Comparison of ENCODE assay signal across 9 cellular contexts in genomic region chr1:54581621-54582035, GRCh38. TPM values are rescaled to one million over a fixed set of nuclear protein-coding genes. Genes with fewer than 3 reads are reported as not detected.
A peak's percentile ranks its signal among the peaks of the same experiment; 100 is the strongest.
DNase-seq lines count a peak whose midpoint lies in the region; ATAC-seq and TF ChIP-seq lines count a peak whose summit lies in the region.
"Had no signal": no experiment of that assay in that cellular context is flagged by ENCODE, and none has a peak within 500 bp of the region (broad histone marks: within the 10 kb centered on the region; RNA-seq: fewer than 3 reads in every experiment).

No MANE protein-coding gene starts in this region.

- H3K4me3 ChIP-seq in ascending aorta (no peak overlapping the region), right cardiac atrium (ENCODE audit: low read length) (no peak overlapping the region)

- TF ChIP-seq CTCF in HFFc6 (IDR thresholded peaks at IDR 0.05) (no peak), ascending aorta (IDR thresholded peaks at IDR 0.05) (peak in 2 of 3 experiments; percentile 6 to 35), type B pancreatic cell (conservative IDR thresholded peaks at IDR 0.05) (no peak)

- peak overlapping the region; percentile 93 to 96 for H3K27ac ChIP-seq in ascending aorta
- peak overlapping the region; percentile 82 for H3K27ac ChIP-seq in right cardiac atrium (ENCODE audit: low read length)

- H3K9me3 Mint-ChIP-seq in HFFc6: no peaks in the 10 kb centered on the region
- no peaks in the 10 kb centered on the region for H3K9me3 Mint-ChIP-seq in stimulated activated memory B cell treated with anti-CD40 and anti-IgM and Interleukin-4, amounts not matched to agents 10 μg/mL and 1 μg/mL and 100 μg/mL, for 72 hours
- H3K9me3 Mint-ChIP-seq in type B pancreatic cell: no peaks in the 10 kb centered on the region
- H3K9me3 Mint-ChIP-seq: memory B cell had no signal

- H3K4me1 Mint-ChIP-seq in HFFc6 (ENCODE audit: low read depth) (peaks cover 12% of the 10 kb centered on the region), type B pancreatic cell (ENCODE audit: unreplicated experiment) (peaks cover 19% of the 10 kb centered on the region)
- H3K4me1 Mint-ChIP-seq in stimulated activated memory B cell treated with anti-CD40 and anti-IgM and Interleukin-4, amounts not matched to agents 10 μg/mL and 1 μg/mL and 100 μg/mL, for 72 hours: no peaks in the 10 kb centered on the region
- H3K4me1 Mint-ChIP-seq: memory B cell had no signal

- H3K27ac Mint-ChIP-seq in HFFc6: no peak overlapping the region
- H3K27ac Mint-ChIP-seq in stimulated activated memory B cell treated with anti-CD40 and anti-IgM and Interleukin-4, amounts not matched to agents 10 μg/mL and 1 μg/mL and 100 μg/mL, for 72 hours: no peak overlapping the region
- H3K27ac Mint-ChIP-seq in type B pancreatic cell: no peak overlapping the region
- H3K27ac Mint-ChIP-seq: memory B cell had no signal

- DNase-seq in HFFc6: peak; percentile 77
- DNase-seq in ascending aorta (ENCODE audit: low spot score in 2 of 2): peak; percentile 90 to 98
- peak; percentile 91 to 97 (median 96) for DNase-seq in right cardiac atrium
- DNase-seq in type B pancreatic cell (ENCODE audit: extremely low spot score, unreplicated experiment): no peak
- DNase-seq in MV-4-11 (lab: John Stamatoyannopoulos, UW): no peak

- 52% methylated on average over 5 of the region's 5 CpGs for WGBS in right cardiac atrium

- H3K27me3 Mint-ChIP-seq in HFFc6 (ENCODE audit: insufficient read depth) (no peaks in the 10 kb centered on the region; the same call in none of the 2 replicates), type B pancreatic cell (no peaks in the 10 kb centered on the region)
- H3K27me3 Mint-ChIP-seq in stimulated activated memory B cell treated with anti-CD40 and anti-IgM and Interleukin-4, amounts not matched to agents 10 μg/mL and 1 μg/mL and 100 μg/mL, for 72 hours: no peaks in the 10 kb centered on the region
- H3K27me3 Mint-ChIP-seq: memory B cell had no signal

- H3K36me3 Mint-ChIP-seq in HFFc6 (ENCODE audit: low read depth): no peaks in the 10 kb centered on the region
- no peaks in the 10 kb centered on the region for H3K36me3 Mint-ChIP-seq in stimulated activated memory B cell treated with anti-CD40 and anti-IgM and Interleukin-4, amounts not matched to agents 10 μg/mL and 1 μg/mL and 100 μg/mL, for 72 hours
- no peaks in the 10 kb centered on the region for H3K36me3 Mint-ChIP-seq in type B pancreatic cell
- H3K36me3 Mint-ChIP-seq: memory B cell had no signal

- H3K9me3 ChIP-seq in ascending aorta (no peaks in the 10 kb centered on the region), right cardiac atrium (ENCODE audit: control insufficient read depth, low read length) (no peaks in the 10 kb centered on the region)

- H3K27me3 ChIP-seq in ascending aorta: no peaks in the 10 kb centered on the region
- no peaks in the 10 kb centered on the region for H3K27me3 ChIP-seq in right cardiac atrium (ENCODE audit: control insufficient read depth, insufficient read depth)

- H3K4me1 ChIP-seq in ascending aorta (peaks cover 0 to 37% of the 10 kb centered on the region in 2 donors), right cardiac atrium (ENCODE audit: control insufficient read depth, insufficient read depth, low read length) (peaks cover 19% of the 10 kb centered on the region)

- intact Hi-C loops in ascending aorta (cut with DNase I) (loop anchor here (1.0 to 10.0 kb wide), 5 partner anchors 33 to 529 kb away; partner anchors contain the start of genes ACOT11, PARS2, SSBP3 and TCEANC2), right cardiac atrium (cut with DNase I) (loop anchor here in 1 of 4 donors (5.0 kb wide), 1 partner anchor 34 kb away; the partner anchor contains the start of gene ACOT11)

- H3K36me3 ChIP-seq in ascending aorta: no peaks in the 10 kb centered on the region

- H3K4me3 Mint-ChIP-seq in HFFc6 (no peak overlapping the region), type B pancreatic cell (no peak overlapping the region)
- no peak overlapping the region for H3K4me3 Mint-ChIP-seq in stimulated activated memory B cell treated with anti-CD40 and anti-IgM and Interleukin-4, amounts not matched to agents 10 μg/mL and 1 μg/mL and 100 μg/mL, for 72 hours
- H3K4me3 Mint-ChIP-seq: memory B cell had no signal

- ATAC-seq in right cardiac atrium (peak; percentile 91 to 95), HG02610 (IDR thresholded peaks at IDR 0.05; ENCODE audit: unreplicated experiment) (no peak), HG03571 (IDR thresholded peaks at IDR 0.05; ENCODE audit: unreplicated experiment) (no peak)
- peak; percentile 2 for ATAC-seq in stimulated activated memory B cell treated with anti-CD40 and anti-IgM and Interleukin-4, amounts not matched to agents 10 μg/mL and 1 μg/mL and 100 μg/mL, for 72 hours

RNA-seq across cellular contexts. Expression of gene ACOT11, which starts 33.6 kb away (rescaled TPM):
- total RNA-seq in HFFc6 (2021; fragmentation: NEBNext Ultra II Directional; extraction: Animal tissue kit (Norgen Biotek cat#: 25700)): 1 to 10 TPM; 2.9 to 4.8 (median 3.8) TPM
- total RNA-seq in ascending aorta: 30.4 TPM
- total RNA-seq in right cardiac atrium: 10 to 100 TPM; 14.4 to 32.7 (median 28.7) TPM
- polyA plus RNA-seq in right cardiac atrium: 16.7 TPM
- total RNA-seq in type B pancreatic cell (ENCODE audit: low replicate concordance): 5.2 and 11.6 TPM in 2 replicates

RNA-seq across cellular contexts. Expression of gene FAM151A, which starts 41.7 kb away (rescaled TPM):
- total RNA-seq in HFFc6 (2021; fragmentation: NEBNext Ultra II Directional; extraction: Animal tissue kit (Norgen Biotek cat#: 25700)): not detected
- total RNA-seq in ascending aorta (not detected), right cardiac atrium (under 1 TPM in 3 of 4 donors, not detected in 1; 0.15 to 0.72 (median 0.59) TPM), type B pancreatic cell (ENCODE audit: low replicate concordance) (0.39 and 5.8 TPM in 2 replicates)
- polyA plus RNA-seq in right cardiac atrium: 0.43 TPM

RNA-seq across cellular contexts. Expression of gene MROH7, which starts 60.0 kb away (rescaled TPM):
- total RNA-seq in HFFc6 (2021; fragmentation: NEBNext Ultra II Directional; extraction: Animal tissue kit (Norgen Biotek cat#: 25700)): under 1 TPM in 1 of 6 experiments, not detected in 5; 0.09 TPM
- total RNA-seq in ascending aorta: 2.0 TPM
- total RNA-seq in right cardiac atrium: 10 to 100 TPM in 2 of 4 donors, 1 to 10 TPM in 2; 5.9 to 12.8 (median 9.2) TPM
- 4.9 TPM for polyA plus RNA-seq in right cardiac atrium
- 0.19 and 0.79 TPM in 2 replicates for total RNA-seq in type B pancreatic cell (ENCODE audit: low replicate concordance)

Comparison
In these comparisons a context has a peak if more than half of its experiments do, and no peak if none do; other contexts are left out.
1. DNase-seq: peak in HFFc6 (single experiment), ascending aorta (2 of 2) and right cardiac atrium (3 of 3); none in type B pancreatic cell (single experiment) and MV-4-11 (single experiment).
2. CTCF ChIP-seq: peak in ascending aorta (2 of 3); none in HFFc6 (single experiment) and type B pancreatic cell (single experiment).
3. ATAC-seq: peak in right cardiac atrium (2 of 2) and stimulated activated memory B cell treated with anti-CD40 and anti-IgM and Interleukin-4, amounts not matched to agents 10 μg/mL and 1 μg/mL and 100 μg/mL, for 72 hours (single experiment); none in HG02610 (single experiment) and HG03571 (single experiment).